ENCODE assay signal across 1 cellular context in genomic region chr4:118389731-118390520, GRCh38.
TF ChIP-seq lines count a peak whose summit lies in the region.

No MANE protein-coding gene starts in this region.

TF ChIP-seq in IMR-90, 13 proteins besides CTCF, POLR2A, EP300 and RAD21:
- TF ChIP-seq RCOR1 (IDR thresholded peaks at IDR 0.05; ENCODE audit: insufficient replicate concordance, low read length) (no peak), FOS (IDR thresholded peaks at IDR 0.05; ENCODE audit: low read depth, low read length) (no peak), RFX5 (IDR thresholded peaks at IDR 0.05; ENCODE audit: low read depth, low read length) (no peak), SMC3 (IDR thresholded peaks at IDR 0.05; ENCODE audit: low read depth, low read length) (no peak), MXI1 (IDR thresholded peaks at IDR 0.05; ENCODE audit: borderline replicate concordance, low read depth, low read length) (no peak), MAZ (IDR thresholded peaks at IDR 0.05; ENCODE audit: borderline replicate concordance, low read depth, low read length) (no peak), NFE2L2 (IDR thresholded peaks at IDR 0.05; ENCODE audit: low read depth, low read length) (no peak), CHD1 (IDR thresholded peaks at IDR 0.05; ENCODE audit: low read depth, low read length) (no peak)
